19 cellular contexts compared by ENCODE assay signal in the genomic region with DNA sequence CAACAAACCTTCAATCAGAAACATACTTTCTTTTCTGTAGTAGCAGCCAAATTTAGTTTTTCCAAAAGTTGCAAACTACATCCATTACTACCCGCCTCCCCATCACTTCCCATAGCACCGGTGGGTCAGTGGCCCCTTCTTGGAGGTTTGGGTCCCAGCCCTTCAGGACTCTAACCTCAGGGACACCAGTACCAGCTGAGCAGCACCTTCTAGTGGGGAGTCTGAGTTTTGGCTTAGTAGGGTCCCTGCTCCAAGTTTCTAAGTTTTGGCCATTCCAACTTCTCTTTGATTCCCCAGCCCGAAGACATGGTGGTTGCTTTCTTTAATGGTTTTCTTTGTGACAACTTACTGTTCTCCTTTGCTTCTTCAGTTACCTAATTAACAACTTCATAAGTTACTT.
"Had no signal": no experiment of that assay in that cellular context is flagged by ENCODE, and none has a peak within 500 bp of the region (broad histone marks: within the 10 kb centered on the region; RNA-seq: fewer than 3 reads in every experiment).

No MANE protein-coding gene starts in this region.

- DNase-seq: activated CD4-positive, alpha-beta T cell treated with anti-CD3 and anti-CD28 coated beads, Interleukin-2, amount 10 ng/mL, durations not matched to agents 7 days and 5 days; activated CD8-positive, alpha-beta T cell treated with anti-CD3 and anti-CD28 coated beads, Interleukin-2, amount 10 ng/mL, durations not matched to agents 7 days and 5 days; activated naive CD4-positive, alpha-beta T cell treated with Interleukin-2 at 50 U/mL for 16 hours; activated naive CD8-positive, alpha-beta T cell treated with anti-CD3 and anti-CD28 coated beads, Interleukin-2, amount 10 ng/mL, durations not matched to agents 7 days and 5 days; activated T-cell treated with anti-CD3 and anti-CD28 coated beads, Interleukin-2, amount 50 U/mL, for 24 hours; amygdala; dorsolateral prefrontal cortex; foreskin melanocyte; hypothalamus; left lung; midbrain; occipital lobe; stimulated activated CD4-positive, alpha-beta T cell treated with anti-CD3 and anti-CD28 coated beads, Interleukin-12 subunit alpha, Interleukin-12 subunit beta, amount 100 ng/mL, for 4 hours; stimulated activated CD4-positive, alpha-beta T cell treated with anti-CD3 and anti-CD28 coated beads, Interleukin-1b, Interleukin-23, amount 100 ng/mL, for 48 hours; stimulated activated naive CD4-positive, alpha-beta T cell treated with Interleukin-2 at 50 U/mL for 16 hours; T-helper 9 cell had no signal

- H3K27ac ChIP-seq: dorsolateral prefrontal cortex, epithelial cell of prostate, left lung, tibial nerve, vagina had no signal

- H3K4me3 ChIP-seq: dorsolateral prefrontal cortex, left lung, tibial nerve, vagina had no signal

- H3K27me3 ChIP-seq: left lung, tibial nerve, vagina had no signal

- H3K9me3 ChIP-seq: left lung, tibial nerve, vagina had no signal

- H3K4me1 ChIP-seq: left lung, vagina had no signal

- H3K36me3 ChIP-seq: left lung, tibial nerve, vagina had no signal
